In the genomic region with DNA sequence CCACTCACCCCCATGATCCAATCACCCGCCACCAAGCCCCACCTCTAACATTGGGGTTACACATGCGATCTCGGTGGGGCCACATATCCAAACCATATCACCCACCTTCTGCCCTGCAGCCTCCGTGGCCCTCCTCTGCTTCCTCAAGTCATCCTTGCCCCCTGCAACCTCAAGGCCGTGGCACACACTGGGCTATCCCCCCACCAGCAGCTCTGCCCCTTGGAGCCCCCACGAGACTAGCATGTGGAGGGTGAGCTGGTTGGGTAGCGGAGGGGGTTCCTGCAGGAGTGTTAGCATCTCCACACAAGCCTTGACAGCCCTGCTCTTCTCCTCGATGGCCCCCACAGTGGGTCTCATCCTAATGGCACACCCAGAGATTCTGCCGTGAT, we compare ENCODE assay signal across 26 cellular contexts.
"Had no signal": no experiment of that assay in that cellular context is flagged by ENCODE, and none has a peak within 500 bp of the region (broad histone marks: within the 10 kb centered on the region; RNA-seq: fewer than 3 reads in every experiment).

No MANE protein-coding gene starts in this region.

- H3K4me1 ChIP-seq: colonic mucosa, parathyroid adenoma, right lobe of liver, tibial artery had no signal

- H3K9me3 ChIP-seq: colonic mucosa, gastrocnemius medialis, mucosa of descending colon, right lobe of liver, testis, tibial artery had no signal

- H3K36me3 Mint-ChIP-seq: memory B cell, mesothelial cell of epicardium, naive B cell, type B pancreatic cell had no signal

- H3K27me3 Mint-ChIP-seq: dendritic cell treated with granulocyte-macrophage colony-stimulating factor and Interleukin-4, amounts not matched to agents 40 ng/mL and 50 ng/mL, for 4 days; memory B cell; naive B cell; natural killer cell treated with Interleukin-12 subunit alpha and Interleukin-12 subunit beta and Interleukin-15 and Interleukin-18, amount 100 ng/mL, for 72 hours; progenitor cell of endocrine pancreas; type B pancreatic cell had no signal

- H3K9me3 Mint-ChIP-seq: memory B cell, type B pancreatic cell had no signal

- H3K9ac ChIP-seq: parathyroid adenoma had no signal

- H3K4me3 Mint-ChIP-seq: dendritic cell treated with granulocyte-macrophage colony-stimulating factor and Interleukin-4, amounts not matched to agents 40 ng/mL and 50 ng/mL, for 4 days; endodermal cell; memory B cell; mesothelial cell of epicardium; natural killer cell treated with Interleukin-12 subunit alpha and Interleukin-12 subunit beta and Interleukin-15 and Interleukin-18, amount 100 ng/mL, for 72 hours; neural crest cell; type B pancreatic cell had no signal

- H3K27ac ChIP-seq: colonic mucosa, epithelial cell of prostate, gastrocnemius medialis, parathyroid adenoma, right lobe of liver, testis, tibial artery had no signal

- DNase-seq: colonic mucosa; effector CD8-positive, alpha-beta T cell; endodermal cell; foreskin fibroblast; gastrocnemius medialis; mucosa of descending colon; naive B cell; right lobe of liver; stimulated activated CD4-positive, alpha-beta T cell treated with anti-CD3 and anti-CD28 coated beads, Interleukin-2, amount 100 ng/mL, for 24 hours; stimulated activated CD4-positive, alpha-beta T cell treated with anti-CD3 and anti-CD28 coated beads, Interleukin-4, amount 100 ng/mL, for 24 hours; stimulated activated naive CD4-positive, alpha-beta T cell; substantia nigra; testis had no signal

- H3K4me1 Mint-ChIP-seq: endodermal cell, mesothelial cell of epicardium had no signal

- ATAC-seq: esophagus mucosa; gastrocnemius medialis; mucosa of descending colon; natural killer cell treated with Interleukin-12 subunit alpha and Interleukin-12 subunit beta and Interleukin-15 and Interleukin-18, amount 100 ng/mL, for 72 hours; right lobe of liver had no signal

- H3K4me3 ChIP-seq: colonic mucosa, gastrocnemius medialis, lung, mucosa of descending colon, right lobe of liver, smooth muscle cell, testis, tibial artery had no signal

- H3K27ac Mint-ChIP-seq: dendritic cell treated with granulocyte-macrophage colony-stimulating factor and Interleukin-4, amounts not matched to agents 40 ng/mL and 50 ng/mL, for 4 days; endodermal cell; memory B cell; mesothelial cell of epicardium; progenitor cell of endocrine pancreas; type B pancreatic cell had no signal

- H3K27me3 ChIP-seq: colonic mucosa, gastrocnemius medialis, right lobe of liver, testis, tibial artery had no signal

- H3K4me2 ChIP-seq: smooth muscle cell had no signal

- H2AFZ ChIP-seq: parathyroid adenoma had no signal

- H3K36me3 ChIP-seq: colonic mucosa, gastrocnemius medialis, right lobe of liver, tibial artery had no signal
